Comparison of ENCODE assay signal across 8 cellular contexts in the genomic region with DNA sequence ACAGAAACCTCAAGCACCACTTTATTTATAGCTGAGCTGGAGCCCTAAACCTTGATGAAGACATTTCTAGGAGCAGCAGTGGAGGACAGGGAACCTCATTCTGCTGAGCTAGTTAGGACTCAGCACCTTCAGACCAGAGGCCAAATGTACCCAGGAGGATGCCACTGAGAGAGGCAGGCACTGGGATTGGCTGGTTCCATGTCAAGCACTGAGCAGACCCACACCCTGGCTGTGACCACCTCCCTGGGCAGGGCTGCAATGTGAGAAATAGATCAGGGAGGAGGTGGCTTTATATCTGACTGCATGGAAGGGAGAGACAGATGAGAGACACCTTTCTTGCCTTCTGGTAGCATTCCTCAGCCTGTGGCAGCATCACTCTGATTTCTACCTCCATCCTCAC.
"Had no signal": no experiment of that assay in that cellular context is flagged by ENCODE, and none has a peak within 500 bp of the region (broad histone marks: within the 10 kb centered on the region; RNA-seq: fewer than 3 reads in every experiment).

No MANE protein-coding gene starts in this region.

- H3K4me3 ChIP-seq: GM12878 had no signal

- FAIRE-seq: G401.6, GM12878, GM12891, GM12892, GM18507, GM19239 had no signal

- ATAC-seq: GM12878 had no signal

- DNase-seq: GDM1, GF-D8 had no signal
